ENCODE assay signal across 19 cellular contexts in genomic region chr12:116556964-116557706, GRCh38. TPM values are rescaled to one million over a fixed set of nuclear protein-coding genes. Genes with fewer than 3 reads are reported as not detected.
A peak's percentile ranks its signal among the peaks of the same experiment; 100 is the strongest.
DNase-seq lines count a peak whose midpoint lies in the region; TF ChIP-seq lines count a peak whose summit lies in the region.
"Had no signal": no experiment of that assay in that cellular context is flagged by ENCODE, and none has a peak within 500 bp of the region (broad histone marks: within the 10 kb centered on the region; RNA-seq: fewer than 3 reads in every experiment).

No MANE protein-coding gene starts in this region.

- H3K4me3 Mint-ChIP-seq in activated CD4-positive, alpha-beta T cell treated with anti-CD3 and anti-CD28 coated beads, Interleukin-2, amount 10 ng/mL, durations not matched to agents 7 days and 5 days, result no peak overlapping the region
- no peak overlapping the region for H3K4me3 Mint-ChIP-seq in osteocyte (ENCODE audit: unreplicated experiment)
- H3K4me3 Mint-ChIP-seq: endodermal cell, nephron progenitor cell had no signal

- H3K27me3 ChIP-seq in Karpas-422 (ENCODE audit: low read length), result no peaks in the 10 kb centered on the region
- H3K27me3 ChIP-seq in mammary epithelial cell (ENCODE audit: insufficient read depth, low read length), result no peaks in the 10 kb centered on the region
- H3K27me3 ChIP-seq: body of pancreas, tibial nerve had no signal

- POLR2A ChIA-PET in activated CD4-positive, alpha-beta T cell treated with anti-CD3 and anti-CD28 coated beads, Interleukin-2, amount 10 ng/mL, durations not matched to agents 7 days and 5 days (lab: Charles Lee), result no interaction called here

- CTCF ChIA-PET in activated CD4-positive, alpha-beta T cell treated with anti-CD3 and anti-CD28 coated beads, Interleukin-2, amount 10 ng/mL, durations not matched to agents 7 days and 5 days (lab: Charles Lee), result interaction anchor here (1.0 kb wide), 1 partner anchor 12 kb away, joined by 4 read pairs; no protein-coding TSS in a partner anchor
- CTCF ChIA-PET in mammary epithelial cell (lab: Charles Lee; ENCODE audit: low non-redundant PET), result no interaction called here

- H3K4me3 ChIP-seq in Karpas-422 (ENCODE audit: low read length) (no peak overlapping the region), mammary epithelial cell (replicated peaks in 1 of 3; ENCODE audit: insufficient read depth in 1 of 3, low read depth in 2 of 3, low read length in 3 of 3) (no peak overlapping the region)
- H3K4me3 ChIP-seq: body of pancreas, smooth muscle cell, tibial nerve had no signal

- H3K9me3 ChIP-seq in Karpas-422 (ENCODE audit: low read length) (no peaks in the 10 kb centered on the region), mammary epithelial cell (replicated peaks; ENCODE audit: insufficient read depth, low read length) (no peaks in the 10 kb centered on the region)
- H3K9me3 ChIP-seq: body of pancreas, SK-N-SH, tibial nerve had no signal

- H3K4me2 ChIP-seq in Karpas-422 (ENCODE audit: low read depth, low read length, poor library complexity, severe bottlenecking) (no peak overlapping the region), mammary epithelial cell (ENCODE audit: insufficient read depth, low read depth, low read length) (no peak overlapping the region)
- H3K4me2 ChIP-seq: SK-N-SH, smooth muscle cell had no signal

- H2AFZ ChIP-seq in Karpas-422 (ENCODE audit: low read length), result no peak overlapping the region
- no peak overlapping the region for H2AFZ ChIP-seq in mammary epithelial cell (ENCODE audit: low read depth, low read length)

- no peak for DNase-seq in activated CD4-positive, alpha-beta T cell treated with anti-CD3 and anti-CD28 coated beads, Interleukin-2, amount 10 ng/mL, durations not matched to agents 7 days and 5 days
- DNase-seq in activated CD4-positive, alpha-beta T cell treated with anti-CD3 and anti-CD28 coated beads, Interleukin-2, amount 50 U/mL, for 48 hours, result no peak
- DNase-seq in Karpas-422 (no peak), mammary epithelial cell (peak; percentile 31), osteocyte (ENCODE audit: extremely low spot score, unreplicated experiment) (no peak), NCI-H2107 (lab: John Stamatoyannopoulos, UW) (no peak), NOMO-1 (lab: John Stamatoyannopoulos, UW; ENCODE audit: unreplicated experiment in 2 of 2) (no peak), posterior cingulate gyrus (no peak)
- DNase-seq: activated CD4-positive, alpha-beta T cell treated with anti-CD3 and anti-CD28 coated beads for 1 hour; body of pancreas; DMS53; endodermal cell; GOT3; NCI-H187 treated with DMSO at 0.1 percent for 48 hours; nephron progenitor cell; NK-92 treated with Interleukin-12 subunit alpha and Interleukin-12 subunit beta, amount 100 ng/mL, for 24 hours; SK-N-SH had no signal

- in situ Hi-C loops in mammary epithelial cell (cut with MboI; ENCODE audit: low sequenced_read_pairs in 2 of 2), result no loop called here

- dilution Hi-C loops in mammary epithelial cell (cut with HindIII; ENCODE audit: low sequenced_read_pairs), result no loop called here

- H3K79me2 ChIP-seq in Karpas-422 (ENCODE audit: low read length), result no peaks in the 10 kb centered on the region
- no peaks in the 10 kb centered on the region for H3K79me2 ChIP-seq in mammary epithelial cell (ENCODE audit: insufficient read depth, low read length)

- H3K9me2 ChIP-seq in Karpas-422 (replicated peaks; ENCODE audit: insufficient read depth, low read length), result no peaks in the 10 kb centered on the region
- H3K9me2 ChIP-seq: SK-N-SH had no signal

- no peak overlapping the region for H3K9ac ChIP-seq in Karpas-422 (ENCODE audit: low read length)
- no peak overlapping the region for H3K9ac ChIP-seq in mammary epithelial cell (ENCODE audit: insufficient read depth, low read length)
- H3K9ac ChIP-seq: SK-N-SH had no signal

- WGBS in mammary epithelial cell (ENCODE audit: low coverage, missing lambda C conversion rate), result 69% methylated on average over 4 of the region's 4 CpGs

- peaks cover 7% of the 10 kb centered on the region for H3K9me3 Mint-ChIP-seq in activated CD4-positive, alpha-beta T cell treated with anti-CD3 and anti-CD28 coated beads, Interleukin-2, amount 10 ng/mL, durations not matched to agents 7 days and 5 days
- H3K9me3 Mint-ChIP-seq in osteocyte (ENCODE audit: unreplicated experiment), result no peaks in the 10 kb centered on the region

- H3K27me3 Mint-ChIP-seq in activated CD4-positive, alpha-beta T cell treated with anti-CD3 and anti-CD28 coated beads, Interleukin-2, amount 10 ng/mL, durations not matched to agents 7 days and 5 days, result peaks cover 4% of the 10 kb centered on the region
- H3K27me3 Mint-ChIP-seq in osteocyte (ENCODE audit: unreplicated experiment), result no peaks in the 10 kb centered on the region

- peaks cover 44% of the 10 kb centered on the region for H3K4me1 ChIP-seq in Karpas-422 (ENCODE audit: low read length)
- peaks cover 27% of the 10 kb centered on the region for H3K4me1 ChIP-seq in mammary epithelial cell (ENCODE audit: insufficient read depth, low read length)

- peaks cover 57% of the 10 kb centered on the region for H3K4me1 Mint-ChIP-seq in activated CD4-positive, alpha-beta T cell treated with anti-CD3 and anti-CD28 coated beads, Interleukin-2, amount 10 ng/mL, durations not matched to agents 7 days and 5 days
- peaks cover 40% of the 10 kb centered on the region for H3K4me1 Mint-ChIP-seq in osteocyte (ENCODE audit: unreplicated experiment)

- peaks cover 7% of the 10 kb centered on the region for H3K36me3 Mint-ChIP-seq in activated CD4-positive, alpha-beta T cell treated with anti-CD3 and anti-CD28 coated beads, Interleukin-2, amount 10 ng/mL, durations not matched to agents 7 days and 5 days (ENCODE audit: low read depth)
- no peaks in the 10 kb centered on the region for H3K36me3 Mint-ChIP-seq in osteocyte (ENCODE audit: unreplicated experiment)

- no peak for TF ChIP-seq CTCF in mammary epithelial cell (conservative IDR thresholded peaks at IDR 0.05 in 1 of 2, IDR thresholded peaks at IDR 0.05 in 1 of 2; ENCODE audit: extremely low read depth in 1 of 2, insufficient read depth in 1 of 2, low read depth in 1 of 2, low read length in 2 of 2)
- no peak for TF ChIP-seq CTCF in osteocyte (IDR thresholded peaks at IDR 0.05)

- no peaks in the 10 kb centered on the region for H3K36me3 ChIP-seq in Karpas-422 (ENCODE audit: insufficient read depth, low read length)
- no peaks in the 10 kb centered on the region for H3K36me3 ChIP-seq in mammary epithelial cell (ENCODE audit: insufficient read depth, low read length)
- H3K36me3 ChIP-seq: tibial nerve had no signal

- 0 out of 2 replicates have a peak overlapping the region, but pooled peaks have one; percentile 97 for H3K27ac ChIP-seq in Karpas-422 (ENCODE audit: low read length)
- H3K27ac ChIP-seq in mammary epithelial cell (ENCODE audit: insufficient read depth, low read depth, low read length), result no peak overlapping the region
- H3K27ac ChIP-seq: body of pancreas, tibial nerve had no signal

- H4K20me1 ChIP-seq in Karpas-422 (ENCODE audit: insufficient read depth, low read depth, low read length) (no peaks in the 10 kb centered on the region), mammary epithelial cell (ENCODE audit: insufficient read depth, low read length) (no peaks in the 10 kb centered on the region)

- BruUV-seq in mammary epithelial cell (replicated peaks; lab: Mats Ljungman, UMichigan), result no TSS peak

- H3K27ac Mint-ChIP-seq in activated CD4-positive, alpha-beta T cell treated with anti-CD3 and anti-CD28 coated beads, Interleukin-2, amount 10 ng/mL, durations not matched to agents 7 days and 5 days, result peak overlapping the region; percentile 77
- peak overlapping the region; percentile 83 for H3K27ac Mint-ChIP-seq in osteocyte (ENCODE audit: unreplicated experiment)
- H3K27ac Mint-ChIP-seq: endodermal cell, nephron progenitor cell had no signal

- intact Hi-C loops in mammary epithelial cell (cut with micrococcal nuclease), result no loop called here
- intact Hi-C loops in posterior cingulate gyrus (cut with DNase I), result no loop called here

RNA-seq across cellular contexts. Expression of gene MAP1LC3B2, which starts 2.0 kb away (rescaled TPM):
- total RNA-seq in activated CD4-positive, alpha-beta T cell treated with anti-CD3 and anti-CD28 coated beads, Interleukin-2, amount 10 ng/mL, durations not matched to agents 7 days and 5 days, result 1 to 10 TPM; 1.0 to 1.5 TPM
- 0.32 and 0.71 TPM in 2 replicates for total RNA-seq in Karpas-422 (2014; rRNA removed; shearing (Covaris generic); ENCODE audit: low replicate concordance)
- 1 to 10 TPM; 1.5 to 2.9 TPM for total RNA-seq in mammary epithelial cell
- 1.2 TPM for polyA plus RNA-seq in mammary epithelial cell
- 5.3 TPM for polyA minus RNA-seq in mammary epithelial cell
- 1.7 and 2.1 TPM in 2 replicates for total RNA-seq in osteocyte
- total RNA-seq: body of pancreas had no signal
